Comparison of ENCODE assay signal across 11 cellular contexts in the genomic region with DNA sequence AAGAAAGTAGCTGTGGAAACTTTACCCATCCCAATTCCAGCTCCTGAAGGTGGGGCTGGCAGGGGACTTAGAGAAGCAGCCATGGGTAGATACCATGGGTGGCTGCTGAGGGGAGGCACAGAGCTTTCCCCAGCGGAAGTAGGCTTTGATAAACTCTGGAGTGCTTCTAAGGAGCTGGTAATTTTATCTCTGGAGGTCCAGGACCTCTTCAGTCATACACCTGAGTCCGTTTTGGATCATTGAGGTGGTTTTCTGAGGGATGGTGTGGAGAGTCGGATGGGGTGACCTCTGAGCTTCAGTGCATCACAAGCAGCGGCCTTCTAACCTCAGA. TPM values are rescaled to one million over a fixed set of nuclear protein-coding genes. Genes with fewer than 3 reads are reported as not detected.
DNase-seq lines count a peak whose midpoint lies in the region; ATAC-seq and TF ChIP-seq lines count a peak whose summit lies in the region.
"Had no signal": no experiment of that assay in that cellular context is flagged by ENCODE, and none has a peak within 500 bp of the region (broad histone marks: within the 10 kb centered on the region; RNA-seq: fewer than 3 reads in every experiment).

No MANE protein-coding gene starts in this region.

- peaks cover 6% of the 10 kb centered on the region; the same call in 1 of the 2 replicates for H3K9me3 ChIP-seq in OCI-LY1 (ENCODE audit: low read length)
- no peaks in the 10 kb centered on the region for H3K9me3 ChIP-seq in mesenchymal stem cell (ENCODE audit: control insufficient read depth, low read length)

- H3K27me3 Mint-ChIP-seq in mesothelial cell of epicardium (ENCODE audit: low read depth), result peaks cover 6% of the 10 kb centered on the region

- TF ChIP-seq CTCF in OCI-LY1 (IDR thresholded peaks at IDR 0.05; ENCODE audit: low read length) (no peak), mesothelial cell of epicardium (IDR thresholded peaks at IDR 0.05; ENCODE audit: unreplicated experiment) (no peak)

- H2AFZ ChIP-seq in OCI-LY1 (ENCODE audit: low read length) (no peak overlapping the region), mesenchymal stem cell (ENCODE audit: low read depth, low read length) (no peak overlapping the region)

- peak; percentile 29 for ATAC-seq in GM18907 (IDR thresholded peaks at IDR 0.05; ENCODE audit: unreplicated experiment)
- ATAC-seq in HG02623 (IDR thresholded peaks at IDR 0.05; ENCODE audit: unreplicated experiment), result peak; percentile 4

- H2BK15ac ChIP-seq in mesenchymal stem cell (ENCODE audit: low read depth, poor library complexity, severe bottlenecking), result no peak overlapping the region

- H3K9ac ChIP-seq in OCI-LY1 (ENCODE audit: low read length) (peak overlapping the region; percentile 70), mesenchymal stem cell (ENCODE audit: low read length) (no peak overlapping the region)

- H3K4me3 Mint-ChIP-seq in mesothelial cell of epicardium, result no peak overlapping the region

- 95% methylated on average over 4 of the region's 4 CpGs for WGBS in mesenchymal stem cell

- H3K27ac Mint-ChIP-seq in mesothelial cell of epicardium, result no peak overlapping the region

- no peak overlapping the region for H4K8ac ChIP-seq in mesenchymal stem cell (ENCODE audit: low read length)

- H3K4ac ChIP-seq in mesenchymal stem cell (ENCODE audit: low read depth in 1 of 2, low read length in 2 of 2), result no peak overlapping the region

- no peaks in the 10 kb centered on the region for H3F3A ChIP-seq in OCI-LY1 (ENCODE audit: insufficient read depth, low read length)

- no peak overlapping the region for H2AK5ac ChIP-seq in mesenchymal stem cell (ENCODE audit: low read length, severe bottlenecking)

- H4K91ac ChIP-seq in mesenchymal stem cell (ENCODE audit: low read length), result no peak overlapping the region

- no peak overlapping the region for H3K18ac ChIP-seq in mesenchymal stem cell (ENCODE audit: low read depth in 1 of 2, low read length in 2 of 2)

- H3K4me2 ChIP-seq in OCI-LY1 (ENCODE audit: low read length) (peak overlapping the region; percentile 60), mesenchymal stem cell (ENCODE audit: low read length, poor library complexity, severe bottlenecking) (no peak overlapping the region)

- H3K27ac ChIP-seq in OCI-LY1 (ENCODE audit: low read depth, low read length, poor library complexity, severe bottlenecking) (peak overlapping the region; percentile 97), mesenchymal stem cell (ENCODE audit: low read length, poor library complexity, severe bottlenecking) (peak overlapping the region; percentile 2)

- H3K36me3 ChIP-seq in OCI-LY1 (ENCODE audit: insufficient read depth, low read length) (no peaks in the 10 kb centered on the region), mesenchymal stem cell (ENCODE audit: control insufficient read depth in 1 of 2, insufficient read depth in 2 of 2, low read depth in 1 of 2, low read length in 2 of 2) (no peaks in the 10 kb centered on the region)
- H3K36me3 ChIP-seq: right atrium auricular region had no signal

- no peaks in the 10 kb centered on the region for H3K9me2 ChIP-seq in OCI-LY1 (ENCODE audit: low read depth, low read length)

- DNase-seq in mesenchymal stem cell (no peak), OCI-M2 (lab: John Stamatoyannopoulos, UW; ENCODE audit: unreplicated experiment) (no peak), DMS153 (lab: John Stamatoyannopoulos, UW) (no peak), superior temporal gyrus (ENCODE audit: extremely low spot score) (no peak), mesothelial cell of epicardium (ENCODE audit: low spot score in 2 of 2, unreplicated experiment in 2 of 2) (no peak)

- H3K23ac ChIP-seq in mesenchymal stem cell (ENCODE audit: low read length in 2 of 2), result no peak overlapping the region

- H3K27me3 ChIP-seq in OCI-LY1 (ENCODE audit: insufficient read depth, low read length) (no peaks in the 10 kb centered on the region), mesenchymal stem cell (ENCODE audit: control insufficient read depth in 1 of 2, insufficient read depth in 1 of 2, low read length in 2 of 2) (no peaks in the 10 kb centered on the region)
- H3K27me3 ChIP-seq: right atrium auricular region had no signal

- H3K36me3 Mint-ChIP-seq in mesothelial cell of epicardium, result no peaks in the 10 kb centered on the region

- no peak overlapping the region for H2BK12ac ChIP-seq in mesenchymal stem cell (ENCODE audit: low read length in 2 of 2)

- no peaks in the 10 kb centered on the region for H3K79me2 ChIP-seq in OCI-LY1 (ENCODE audit: insufficient read depth, low read length)

- no peak overlapping the region for H2BK5ac ChIP-seq in mesenchymal stem cell (ENCODE audit: low read depth, low read length, poor library complexity, severe bottlenecking)

- H3K4me1 ChIP-seq in OCI-LY1 (ENCODE audit: insufficient read depth, low read length, severe bottlenecking) (peaks cover 32% of the 10 kb centered on the region), mesenchymal stem cell (ENCODE audit: control insufficient read depth, insufficient read depth, low read depth, low read length) (peaks cover 12% of the 10 kb centered on the region)

- no peaks in the 10 kb centered on the region for H3K4me1 Mint-ChIP-seq in mesothelial cell of epicardium

- H4K20me1 ChIP-seq in OCI-LY1 (ENCODE audit: insufficient read depth, low read length), result no peaks in the 10 kb centered on the region

- no peaks in the 10 kb centered on the region for H3K79me1 ChIP-seq in mesenchymal stem cell (replicated peaks; ENCODE audit: low read length, poor library complexity, severe bottlenecking)

- peak overlapping the region; percentile 39 for H3K4me3 ChIP-seq in OCI-LY1 (ENCODE audit: low read depth, low read length, poor library complexity, severe bottlenecking)
- H3K4me3 ChIP-seq in mesenchymal stem cell (ENCODE audit: insufficient read depth in 1 of 2, low read depth in 1 of 2, low read length in 2 of 2), result no peak overlapping the region
- H3K4me3 ChIP-seq: right atrium auricular region had no signal

- H3K9me3 Mint-ChIP-seq in mesothelial cell of epicardium, result peaks cover 21% of the 10 kb centered on the region

- H3K14ac ChIP-seq in mesenchymal stem cell (ENCODE audit: low read length in 2 of 2), result no peak overlapping the region

- no peak overlapping the region for H2BK120ac ChIP-seq in mesenchymal stem cell (ENCODE audit: low read depth, low read length)

RNA-seq across cellular contexts. Expression of a gene that starts 36.7 kb away (rescaled TPM):
- polyA plus RNA-seq in mesenchymal stem cell (2013, experiment 1 of 2), result 3.1 TPM
- polyA plus RNA-seq in mesenchymal stem cell (2013, experiment 2 of 2), result 3.2 TPM
- total RNA-seq in mesothelial cell of epicardium, result 0.13 TPM in 1 of 3 replicates, not detected in the others
- total RNA-seq: fibroblast of villous mesenchyme, urinary bladder had no signal
- polyA plus RNA-seq: urinary bladder had no signal

RNA-seq across cellular contexts. Expression of a gene that starts 44.8 kb away (rescaled TPM):
- not detected for polyA plus RNA-seq in mesenchymal stem cell (2013, experiment 1 of 2)
- polyA plus RNA-seq in mesenchymal stem cell (2013, experiment 2 of 2), result not detected
- total RNA-seq in mesothelial cell of epicardium, result not detected in 3 replicates
- total RNA-seq: fibroblast of villous mesenchyme, right atrium auricular region, urinary bladder had no signal
- polyA plus RNA-seq: urinary bladder had no signal
